ENCODE assay signal across 27 cellular contexts in genomic region chr7:142002179-142002578, GRCh38. TPM values are rescaled to one million over a fixed set of nuclear protein-coding genes. Genes with fewer than 3 reads are reported as not detected.
"Had no signal": no experiment of that assay in that cellular context is flagged by ENCODE, and none has a peak within 500 bp of the region (broad histone marks: within the 10 kb centered on the region; RNA-seq: fewer than 3 reads in every experiment).

No MANE protein-coding gene starts in this region.

- H3K27ac ChIP-seq: adrenal gland, ascending aorta, coronary artery, lower lobe of right lung, tibial artery had no signal

- H3K27me3 ChIP-seq: adrenal gland, ascending aorta, brain microvascular endothelial cell, tibial artery had no signal

- H3K4me3 ChIP-seq: adrenal gland, ascending aorta, coronary artery, lower lobe of right lung, tibial artery had no signal

- ATAC-seq: activated CD8-positive, alpha-beta T cell treated with anti-CD3 and anti-CD28 coated beads, Interleukin-2, amount 10 ng/mL, durations not matched to agents 7 days and 5 days; activated naive CD4-positive, alpha-beta T cell treated with anti-CD3 and anti-CD28 coated beads, Interleukin-2, amount 50 U/mL, for 72 hours; left lobe of liver; lower lobe of right lung had no signal

- H3K9me3 ChIP-seq: adrenal gland, ascending aorta, lower lobe of right lung, tibial artery had no signal

- FAIRE-seq: urothelium cell line had no signal

- DNase-seq: activated CD4-positive, alpha-beta T cell treated with anti-CD3 and anti-CD28 coated beads for 1 hour; activated CD4-positive, alpha-beta T cell treated with anti-CD3 and anti-CD28 coated beads, Interleukin-2, amount 50 U/mL, for 1 hour; activated CD8-positive, alpha-beta T cell treated with anti-CD3 and anti-CD28 coated beads, Interleukin-2, amount 10 ng/mL, durations not matched to agents 7 days and 5 days; adrenal gland; brain microvascular endothelial cell; endodermal cell; foreskin melanocyte; lower lobe of right lung; naive B cell; stimulated activated CD4-positive, alpha-beta T cell treated with anti-CD3 and anti-CD28 coated beads, Interleukin-12 subunit alpha, Interleukin-12 subunit beta, amount 100 ng/mL, for 4 hours; stimulated activated CD4-positive, alpha-beta T cell treated with anti-CD3 and anti-CD28 coated beads, Interleukin-4, amount 100 ng/mL, for 4 hours; T-helper 9 cell; tibial artery had no signal

- H3K4me1 ChIP-seq: adrenal gland, ascending aorta, lower lobe of right lung, tibial artery had no signal

- H3K36me3 ChIP-seq: adrenal gland, ascending aorta, brain microvascular endothelial cell, lower lobe of right lung, tibial artery had no signal

RNA-seq across cellular contexts. Expression of gene MGAM, which starts 6.5 kb away (rescaled TPM):
- total RNA-seq: activated CD8-positive, alpha-beta T cell treated with anti-CD3 and anti-CD28 coated beads, Interleukin-2, amount 10 ng/mL, durations not matched to agents 7 days and 5 days; ascending aorta; epithelial cell of proximal tubule; kidney epithelial cell; osteocyte; T-helper 1 cell treated with Interleukin-12 subunit alpha and Interleukin-12 subunit beta and Interleukin-4 antibody, amounts not matched to agents 30 ng/mL and 1 ng/mL, for 36 hours had no signal

RNA-seq across cellular contexts. Expression of gene TAS2R38, which starts 28.6 kb away (rescaled TPM):
- total RNA-seq: activated CD8-positive, alpha-beta T cell treated with anti-CD3 and anti-CD28 coated beads, Interleukin-2, amount 10 ng/mL, durations not matched to agents 7 days and 5 days; activated naive CD4-positive, alpha-beta T cell treated with anti-CD3 and anti-CD28 coated beads, Interleukin-2, amount 50 U/mL, for 72 hours; adrenal gland; ascending aorta; endodermal cell; epithelial cell of proximal tubule; kidney epithelial cell; left lobe of liver; lower lobe of right lung; mesenteric fat pad; mucosa of gallbladder; neural crest cell; osteocyte; progenitor cell of endocrine pancreas; skeletal muscle tissue; T-helper 1 cell treated with Interleukin-12 subunit alpha and Interleukin-12 subunit beta and Interleukin-4 antibody, amounts not matched to agents 30 ng/mL and 1 ng/mL, for 36 hours had no signal
- polyA plus RNA-seq: adrenal gland had no signal

RNA-seq across cellular contexts. Expression of gene CLEC5A, which starts 55.4 kb away (rescaled TPM):
- total RNA-seq: activated CD8-positive, alpha-beta T cell treated with anti-CD3 and anti-CD28 coated beads, Interleukin-2, amount 10 ng/mL, durations not matched to agents 7 days and 5 days; activated naive CD4-positive, alpha-beta T cell treated with anti-CD3 and anti-CD28 coated beads, Interleukin-2, amount 50 U/mL, for 72 hours; endodermal cell; epithelial cell of proximal tubule; kidney epithelial cell; neural crest cell; osteocyte; progenitor cell of endocrine pancreas; T-helper 1 cell treated with Interleukin-12 subunit alpha and Interleukin-12 subunit beta and Interleukin-4 antibody, amounts not matched to agents 30 ng/mL and 1 ng/mL, for 36 hours had no signal
